ENCODE assay signal across 16 cellular contexts in the genomic region with DNA sequence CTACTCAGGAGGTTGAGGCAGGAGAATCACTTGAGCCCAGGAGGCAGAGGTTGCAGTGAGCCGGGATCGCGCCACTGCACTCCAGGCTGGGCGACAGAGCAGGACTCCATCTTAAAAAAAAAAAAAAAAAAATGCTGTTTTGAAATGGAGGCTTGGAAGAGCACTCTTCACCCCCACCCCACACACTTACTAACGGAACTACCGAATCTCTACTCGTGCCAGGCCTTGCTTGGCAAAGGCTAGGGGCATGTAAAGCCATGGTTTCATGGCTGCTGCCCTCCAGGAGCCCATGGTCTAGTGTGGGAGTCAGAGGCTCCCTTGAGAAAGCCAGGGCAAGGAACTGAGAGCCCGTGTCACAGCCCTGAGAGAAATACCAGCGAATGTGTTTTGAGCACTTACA. TPM values are rescaled to one million over a fixed set of nuclear protein-coding genes. Genes with fewer than 3 reads are reported as not detected.
DNase-seq lines count a peak whose midpoint lies in the region; ATAC-seq and TF ChIP-seq lines count a peak whose summit lies in the region.
"Had no signal": no experiment of that assay in that cellular context is flagged by ENCODE, and none has a peak within 500 bp of the region (broad histone marks: within the 10 kb centered on the region; RNA-seq: fewer than 3 reads in every experiment).

No MANE protein-coding gene starts in this region.

- H3K36me3 ChIP-seq in ascending aorta (peaks cover 0 to 17% of the 10 kb centered on the region in 2 donors), thoracic aorta (peaks cover 4% of the 10 kb centered on the region)

- no peak for TF ChIP-seq CTCF in HFFc6 (IDR thresholded peaks at IDR 0.05)
- TF ChIP-seq CTCF in ascending aorta (IDR thresholded peaks at IDR 0.05), result no peak
- no peak for TF ChIP-seq CTCF in thoracic aorta (IDR thresholded peaks at IDR 0.05)
- no peak for TF ChIP-seq CTCF in lower leg skin (IDR thresholded peaks at IDR 0.05)

- H3K27ac ChIP-seq in ascending aorta (peak overlapping the region; percentile 98 to 99), thoracic aorta (peak overlapping the region; percentile 97 to 98)
- H3K27ac ChIP-seq: SJSA1 had no signal

- H3K4me3 ChIP-seq in ascending aorta (no peak overlapping the region), thoracic aorta (no peak overlapping the region), lower leg skin (ENCODE audit: low read depth, poor library complexity, severe bottlenecking) (no peak overlapping the region)
- H3K4me3 ChIP-seq: lung, SJSA1, skin epidermis, tibial nerve had no signal

- DNase-seq in HFFc6 (no peak), ascending aorta (ENCODE audit: low spot score in 2 of 2) (no peak), memory B cell (ENCODE audit: low spot score in 2 of 2) (no peak), thoracic aorta (ENCODE audit: low spot score) (no peak), lower leg skin (ENCODE audit: low spot score in 2 of 2) (no peak), cerebellar nuclear complex (lab: John Stamatoyannopoulos, UW) (no peak)
- no peak for DNase-seq in activated CD8-positive, alpha-beta memory T cell treated with anti-CD3 and anti-CD28 coated beads for 24 hours
- DNase-seq in stimulated activated CD4-positive, alpha-beta T cell treated with anti-CD3 and anti-CD28 coated beads, Interleukin-4, amount 100 ng/mL, for 24 hours, result no peak
- DNase-seq: activated CD8-positive, alpha-beta memory T cell treated with anti-CD3 and anti-CD28 coated beads, Interleukin-2, amount 10 ng/mL, durations not matched to agents 7 days and 5 days; activated naive CD4-positive, alpha-beta T cell treated with anti-CD3 and anti-CD28 coated beads for 36 hours; C1 segment of cervical spinal cord; DMS79 treated with DMSO at 0.1 percent for 48 hours had no signal

- no peak overlapping the region for H3K4me3 Mint-ChIP-seq in HFFc6
- peak overlapping the region; percentile 56 for H3K4me3 Mint-ChIP-seq in memory B cell
- H3K4me3 Mint-ChIP-seq: activated CD8-positive, alpha-beta memory T cell treated with anti-CD3 and anti-CD28 coated beads, Interleukin-2, amount 10 ng/mL, durations not matched to agents 7 days and 5 days; activated naive CD4-positive, alpha-beta T cell treated with anti-CD3 and anti-CD28 coated beads for 36 hours had no signal

- intact Hi-C loops in ascending aorta (cut with DNase I), result loop anchor here (5.0 kb wide), 1 partner anchor 1642 kb away; no protein-coding TSS in a partner anchor
- intact Hi-C loops in lower leg skin (cut with DNase I; ENCODE audit: low total_unique reads), result no loop called here

- H3K36me3 Mint-ChIP-seq in HFFc6 (ENCODE audit: low read depth) (peaks cover 24% of the 10 kb centered on the region), memory B cell (peaks cover 5% of the 10 kb centered on the region)

- H3K27me3 ChIP-seq in ascending aorta (no peaks in the 10 kb centered on the region), thoracic aorta (replicated peaks; ENCODE audit: insufficient read depth) (no peaks in the 10 kb centered on the region)
- H3K27me3 ChIP-seq: SJSA1, tibial nerve had no signal

- TF ChIP-seq POLR2A in lower leg skin (IDR thresholded peaks at IDR 0.05), result no peak

- ATAC-seq in memory B cell (ENCODE audit: low read depth) (no peak), thoracic aorta (ENCODE audit: insufficient number of reproducible peaks, low FRiP score, low read depth) (no peak)
- ATAC-seq: activated CD8-positive, alpha-beta memory T cell treated with anti-CD3 and anti-CD28 coated beads, Interleukin-2, amount 10 ng/mL, durations not matched to agents 7 days and 5 days had no signal

- no peaks in the 10 kb centered on the region for H3K9me3 ChIP-seq in ascending aorta
- no peaks in the 10 kb centered on the region for H3K9me3 ChIP-seq in thoracic aorta
- H3K9me3 ChIP-seq: SJSA1, tibial nerve had no signal

- H3K4me1 ChIP-seq in ascending aorta (peaks cover 31 to 47% of the 10 kb centered on the region in 2 donors), thoracic aorta (ENCODE audit: control insufficient read depth in 1 of 2, low read depth in 2 of 2) (peaks cover 40 to 72% of the 10 kb centered on the region in 2 donors)

- WGBS in lower leg skin, 2 donors, result 74 to 80% methylated on average over 9 of the region's 9 CpGs

- H3K9me3 Mint-ChIP-seq in HFFc6 (no peaks in the 10 kb centered on the region), memory B cell (no peaks in the 10 kb centered on the region)
- H3K9me3 Mint-ChIP-seq: activated naive CD4-positive, alpha-beta T cell treated with anti-CD3 and anti-CD28 coated beads for 36 hours had no signal

- H3K27me3 Mint-ChIP-seq in HFFc6 (ENCODE audit: insufficient read depth) (peaks cover 22% of the 10 kb centered on the region), memory B cell (peaks cover 3% of the 10 kb centered on the region)

- H3K4me1 Mint-ChIP-seq in HFFc6 (ENCODE audit: low read depth), result peaks cover 77% of the 10 kb centered on the region
- H3K4me1 Mint-ChIP-seq in memory B cell, result peaks cover 60% of the 10 kb centered on the region

- peak overlapping the region; percentile 98 for H3K27ac Mint-ChIP-seq in HFFc6
- H3K27ac Mint-ChIP-seq in memory B cell, result peak overlapping the region; percentile 29
- H3K27ac Mint-ChIP-seq: activated CD8-positive, alpha-beta memory T cell treated with anti-CD3 and anti-CD28 coated beads, Interleukin-2, amount 10 ng/mL, durations not matched to agents 7 days and 5 days; activated naive CD4-positive, alpha-beta T cell treated with anti-CD3 and anti-CD28 coated beads for 36 hours had no signal

RNA-seq across cellular contexts. Expression of a gene that starts 21.3 kb away (rescaled TPM):
- 1 to 10 TPM; 2.3 to 5.7 (median 2.7) TPM for total RNA-seq in HFFc6 (2021; fragmentation: NEBNext Ultra II Directional; extraction: Animal tissue kit (Norgen Biotek cat#: 25700))
- total RNA-seq in ascending aorta (0.11 TPM), thoracic aorta (1 to 10 TPM; 5.7 to 6.9 TPM), lower leg skin (1 to 10 TPM; 1.1 to 1.7 (median 1.7) TPM)
- total RNA-seq: activated CD8-positive, alpha-beta memory T cell treated with anti-CD3 and anti-CD28 coated beads, Interleukin-2, amount 10 ng/mL, durations not matched to agents 7 days and 5 days; activated naive CD4-positive, alpha-beta T cell treated with anti-CD3 and anti-CD28 coated beads for 36 hours had no signal

RNA-seq across cellular contexts. Expression of a gene that starts 25.3 kb away (rescaled TPM):
- total RNA-seq in HFFc6 (2021; fragmentation: NEBNext Ultra II Directional; extraction: Animal tissue kit (Norgen Biotek cat#: 25700)), result 1 to 10 TPM in 1 of 6 experiments, under 1 TPM in 5; 0.34 to 1.4 (median 0.62) TPM
- total RNA-seq in ascending aorta (59.3 TPM), thoracic aorta (1 to 10 TPM; 6.4 to 7.9 TPM), lower leg skin (10 to 100 TPM in 1 of 4 donors, 1 to 10 TPM in 3; 1.2 to 34.5 (median 2.2) TPM)
- total RNA-seq: activated CD8-positive, alpha-beta memory T cell treated with anti-CD3 and anti-CD28 coated beads, Interleukin-2, amount 10 ng/mL, durations not matched to agents 7 days and 5 days; activated naive CD4-positive, alpha-beta T cell treated with anti-CD3 and anti-CD28 coated beads for 36 hours had no signal

RNA-seq across cellular contexts. Expression of a gene that starts 34.4 kb away (rescaled TPM):
- total RNA-seq in HFFc6 (2021; fragmentation: NEBNext Ultra II Directional; extraction: Animal tissue kit (Norgen Biotek cat#: 25700)), result 100 to 1,000 TPM; 126 to 150 (median 132) TPM
- total RNA-seq in ascending aorta (51.4 TPM), thoracic aorta (10 to 100 TPM; 61.3 to 99.9 TPM), lower leg skin (10 to 100 TPM; 45.5 to 80.8 (median 49.7) TPM)
- total RNA-seq: activated CD8-positive, alpha-beta memory T cell treated with anti-CD3 and anti-CD28 coated beads, Interleukin-2, amount 10 ng/mL, durations not matched to agents 7 days and 5 days had no signal
